Comparison of ENCODE assay signal across 8 cellular contexts in the genomic region with DNA sequence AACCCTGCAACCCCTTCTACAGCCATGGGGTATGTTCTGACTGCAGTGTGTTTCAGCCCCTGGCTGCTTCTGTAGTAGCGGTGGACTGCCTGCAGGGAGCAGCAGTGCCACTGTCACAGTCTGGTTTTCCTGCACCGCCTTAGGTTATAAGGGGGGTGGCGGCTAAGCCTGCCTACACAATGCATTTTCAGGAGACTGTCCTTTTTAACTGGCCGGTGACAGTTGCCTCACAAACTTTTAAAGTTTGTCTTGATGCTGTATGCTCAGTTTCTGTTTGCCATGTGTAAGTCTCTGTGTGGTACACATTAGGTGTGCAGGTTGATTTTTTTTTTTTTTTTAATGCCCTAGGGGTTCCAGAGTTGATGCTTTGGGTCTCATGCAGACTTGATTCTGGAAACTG. TPM values are rescaled to one million over a fixed set of nuclear protein-coding genes. Genes with fewer than 3 reads are reported as not detected.
DNase-seq lines count a peak whose midpoint lies in the region; ATAC-seq and TF ChIP-seq lines count a peak whose summit lies in the region.

No MANE protein-coding gene starts in this region.

- H3K4me1 ChIP-seq in SK-N-SH (ENCODE audit: control insufficient read depth in 1 of 2, insufficient read depth in 2 of 2, low read depth in 1 of 2, low read length in 1 of 2) (peaks cover 0 to 24% of the 10 kb centered on the region in 2 experiments; a peak in 2 of 4 replicates), upper lobe of left lung (no peaks in the 10 kb centered on the region)

- WGBS in SK-N-SH (ENCODE audit: low lambda C conversion rate), result 38% methylated on average over 4 of the region's 4 CpGs
- 16 to 30% methylated on average over 2 to 4 of the region's 4 CpGs for WGBS in upper lobe of left lung, 2 donors

- POLR2A ChIA-PET in SK-N-SH (lab: Yijun Ruan, JAX), result no interaction called here

- H4K20me1 ChIP-seq in SK-N-SH (ENCODE audit: insufficient read depth), result no peaks in the 10 kb centered on the region

- TF ChIP-seq EP300 in SK-N-SH (IDR thresholded peaks at IDR 0.05; ENCODE audit: borderline replicate concordance in 1 of 2, low read depth in 1 of 2, low read length in 1 of 2) (no peak), upper lobe of left lung (IDR thresholded peaks at IDR 0.05) (no peak)

- ATAC-seq in GM18873 (IDR thresholded peaks at IDR 0.05; ENCODE audit: low FRiP score, unreplicated experiment), result peak; percentile 60
- ATAC-seq in upper lobe of left lung (ENCODE audit: low FRiP score in 2 of 2), result peak; percentile 93 to 94

- no peak for TF ChIP-seq POLR2A in upper lobe of left lung (IDR thresholded peaks at IDR 0.05)

- peaks cover 54 to 60% of the 10 kb centered on the region in 2 experiments for H3K36me3 ChIP-seq in SK-N-SH (replicated peaks in 1 of 2; ENCODE audit: control insufficient read depth in 1 of 2, insufficient read depth in 2 of 2, low read length in 1 of 2)
- peaks cover 16 to 93% (median 56%) of the 10 kb centered on the region in 4 donors for H3K36me3 ChIP-seq in upper lobe of left lung

- H3K9me3 ChIP-seq in SK-N-SH, result no peaks in the 10 kb centered on the region
- no peaks in the 10 kb centered on the region for H3K9me3 ChIP-seq in upper lobe of left lung

- DNase-seq in AG10803 (ENCODE audit: low read depth), result peak; percentile 63
- DNase-seq in HuH-7 (ENCODE audit: low spot score), result peak; percentile 75
- peak; percentile 83 for DNase-seq in SK-N-SH
- DNase-seq in activated naive CD4-positive, alpha-beta T cell treated with Interleukin-2 at 50 U/mL for 16 hours, result peak; percentile 78
- peak; percentile 54 for DNase-seq in glomerular visceral epithelial cell (ENCODE audit: extremely low spot score)
- DNase-seq in pons (ENCODE audit: low spot score), result peak; percentile 60
- peak in 1 of 2 donors; percentile 59 for DNase-seq in upper lobe of left lung

- TF ChIP-seq CTCF in AG10803 (conservative IDR thresholded peaks at IDR 0.05; ENCODE audit: low read length) (peak; percentile 99), SK-N-SH (IDR thresholded peaks at IDR 0.05) (peak; percentile 93), upper lobe of left lung (IDR thresholded peaks at IDR 0.05) (peak; percentile 82 to 93 (median 87))

- H3K27me3 ChIP-seq in SK-N-SH (ENCODE audit: insufficient read depth) (no peaks in the 10 kb centered on the region), upper lobe of left lung (no peaks in the 10 kb centered on the region)

- peak overlapping the region in 1 of 2 experiments; percentile 96; a peak in 2 of 4 replicates for H3K27ac ChIP-seq in SK-N-SH (ENCODE audit: low read depth in 2 of 2, low read length in 1 of 2)
- H3K27ac ChIP-seq in upper lobe of left lung, result no peak overlapping the region

- H2AFZ ChIP-seq in SK-N-SH (ENCODE audit: low read depth), result no peak overlapping the region

- no peak overlapping the region for H3K9ac ChIP-seq in SK-N-SH

- H3K79me2 ChIP-seq in SK-N-SH (ENCODE audit: insufficient read depth), result peaks cover 10% of the 10 kb centered on the region; the same call in 1 of the 2 replicates

- H3K4me3 ChIP-seq in AG10803 (ENCODE audit: low read length), result no peak overlapping the region
- no peak overlapping the region; a peak in 1 of 4 replicates for H3K4me3 ChIP-seq in SK-N-SH (ENCODE audit: low read depth in 2 of 2, low read length in 1 of 2)
- no peak overlapping the region for H3K4me3 ChIP-seq in upper lobe of left lung

- CTCF ChIA-PET in SK-N-SH (lab: Yijun Ruan, JAX), result interaction anchor here (0.6 to 11.8 kb wide), 24 partner anchors 9 to 171 kb away, joined by 3 to 192 read pairs (median 4); partner anchors contain the start of genes FAM78A and PLPP7

- no peak overlapping the region for H3K4me2 ChIP-seq in SK-N-SH

- TF ChIP-seq RAD21 in SK-N-SH (IDR thresholded peaks at IDR 0.05; ENCODE audit: low read length), result peak; percentile 83

- peaks cover 37% of the 10 kb centered on the region for H3F3A ChIP-seq in SK-N-SH (replicated peaks; ENCODE audit: insufficient read depth)

- no peaks in the 10 kb centered on the region for H3K9me2 ChIP-seq in SK-N-SH

TF ChIP-seq in SK-N-SH, 30 proteins besides CTCF, POLR2A, EP300 and RAD21:
- TF ChIP-seq GATA2 (CRISPR knock-in tag; IDR thresholded peaks at IDR 0.05), result no peak
- peak; percentile 92 for TF ChIP-seq SMC3 (IDR thresholded peaks at IDR 0.05; ENCODE audit: low read depth, low read length)
- no peak for TF ChIP-seq MAX (IDR thresholded peaks at IDR 0.05; ENCODE audit: low read depth)

RNA-seq across cellular contexts. Expression of gene NUP214, which starts 53.0 kb away (rescaled TPM):
- polyA plus RNA-seq in SK-N-SH (2012; rRNA removed), result 7.6 and 8.0 TPM in 2 replicates
- polyA plus RNA-seq in SK-N-SH (2012; cell fraction: cytosol; rRNA removed), result 3.6 and 4.9 TPM in 2 replicates
- 19.0 and 24.8 TPM in 2 replicates for polyA plus RNA-seq in SK-N-SH (2012; cell fraction: nucleus; rRNA removed)
- 100 to 1,000 TPM in 1 of 6 donors, 10 to 100 TPM in 5; 35.3 to 113 (median 44.3) TPM for total RNA-seq in upper lobe of left lung
